Comparison of ENCODE assay signal across 1 cellular context in genomic region chr7:40463449-40463848, GRCh38.
TF ChIP-seq lines count a peak whose summit lies in the region.

No MANE protein-coding gene starts in this region.

TF ChIP-seq in IMR-90, 13 proteins besides CTCF, POLR2A, EP300 and RAD21:
- TF ChIP-seq ELK1 (IDR thresholded peaks at IDR 0.05; ENCODE audit: borderline replicate concordance, low read depth, low read length) (no peak), RCOR1 (IDR thresholded peaks at IDR 0.05; ENCODE audit: insufficient replicate concordance, low read length) (no peak), SMC3 (IDR thresholded peaks at IDR 0.05; ENCODE audit: low read depth, low read length) (no peak), CHD1 (IDR thresholded peaks at IDR 0.05; ENCODE audit: low read depth, low read length) (no peak), MAFK (IDR thresholded peaks at IDR 0.05; ENCODE audit: low read depth, low read length) (no peak), MAZ (IDR thresholded peaks at IDR 0.05; ENCODE audit: borderline replicate concordance, low read depth, low read length) (no peak), CEBPB (IDR thresholded peaks at IDR 0.05; ENCODE audit: low read depth, low read length) (no peak), USF2 (IDR thresholded peaks at IDR 0.05; ENCODE audit: low read depth, low read length) (no peak), NFE2L2 (IDR thresholded peaks at IDR 0.05; ENCODE audit: low read depth, low read length) (no peak), FOS (IDR thresholded peaks at IDR 0.05; ENCODE audit: low read depth, low read length) (no peak), BHLHE40 (IDR thresholded peaks at IDR 0.05; ENCODE audit: low read depth, low read length) (no peak), RFX5 (IDR thresholded peaks at IDR 0.05; ENCODE audit: low read depth, low read length) (no peak), MXI1 (IDR thresholded peaks at IDR 0.05; ENCODE audit: borderline replicate concordance, low read depth, low read length) (no peak)
TF ChIP-seq in IMR-90: peak in this region for 0.
